In the genomic region with DNA sequence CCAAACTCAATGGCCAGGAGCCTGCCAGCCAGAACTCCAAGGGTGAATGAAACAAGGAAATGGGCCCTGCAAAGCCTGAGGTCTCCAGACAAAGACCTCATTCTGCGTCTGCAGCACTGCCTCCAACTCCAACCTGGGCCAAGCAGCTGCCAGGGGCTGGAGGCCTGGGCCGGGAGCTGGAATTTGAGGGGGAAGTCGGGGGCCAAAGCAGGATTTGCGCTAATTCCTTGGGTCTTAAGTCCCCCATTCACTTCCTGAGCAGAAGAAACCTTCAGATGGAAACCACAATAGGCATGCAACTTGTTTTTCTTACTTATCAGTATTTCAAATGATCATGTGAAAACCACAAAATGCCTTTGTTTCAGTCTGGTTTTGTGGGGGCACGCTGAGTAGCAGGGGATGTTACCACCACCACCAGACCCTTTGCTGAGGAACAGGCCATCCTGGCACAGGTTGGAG, we compare ENCODE assay signal across 12 cellular contexts. TPM values are rescaled to one million over a fixed set of nuclear protein-coding genes. Genes with fewer than 3 reads are reported as not detected.
DNase-seq lines count a peak whose midpoint lies in the region; ATAC-seq lines count a peak whose summit lies in the region.
"Had no signal": no experiment of that assay in that cellular context is flagged by ENCODE, and none has a peak within 500 bp of the region (broad histone marks: within the 10 kb centered on the region; RNA-seq: fewer than 3 reads in every experiment).

No MANE protein-coding gene starts in this region.

- peak overlapping the region; percentile 94 for H3K27ac ChIP-seq in cingulate gyrus (ENCODE audit: low read depth, low read length)

- no peaks in the 10 kb centered on the region for H3K36me3 ChIP-seq in MG63

- ATAC-seq in stimulated activated naive CD8-positive, alpha-beta T cell treated with anti-CD3 and anti-CD28 coated beads, Interleukin-15, amount 100 ng/mL, for 72 hours, result peak; percentile 13
- ATAC-seq in stimulated activated naive CD8-positive, alpha-beta T cell treated with anti-CD3 and anti-CD28 coated beads, Interleukin-15, Interleukin-2, amounts not matched to agents 100 U/mL and 50 U/mL, for 24 hours, result no peak

- peaks cover 56% of the 10 kb centered on the region for H3K4me1 Mint-ChIP-seq in stimulated activated naive CD8-positive, alpha-beta T cell treated with anti-CD3 and anti-CD28 coated beads, Interleukin-15, amount 100 ng/mL, for 72 hours
- H3K4me1 Mint-ChIP-seq: memory B cell had no signal

- H3K27me3 Mint-ChIP-seq in stimulated activated naive CD8-positive, alpha-beta T cell treated with anti-CD3 and anti-CD28 coated beads, Interleukin-15, amount 100 ng/mL, for 72 hours, result no peaks in the 10 kb centered on the region
- H3K27me3 Mint-ChIP-seq: memory B cell had no signal

- H3K9me3 ChIP-seq in MG63, result no peaks in the 10 kb centered on the region

- DNase-seq in stimulated activated naive CD8-positive, alpha-beta T cell treated with anti-CD3 and anti-CD28 coated beads, Interleukin-15, amount 100 ng/mL, for 72 hours, result no peak
- DNase-seq in stimulated activated naive CD8-positive, alpha-beta T cell treated with anti-CD3 and anti-CD28 coated beads, Interleukin-15, Interleukin-2, amounts not matched to agents 100 U/mL and 50 U/mL, for 24 hours, result no peak
- peak in 41 of 56 donors; percentile 7 to 72 (median 41) for DNase-seq in nucleus accumbens (lab: John Stamatoyannopoulos, UW)
- no peak for DNase-seq in cerebellar cortex (ENCODE audit: low spot score)
- DNase-seq in NK-92 treated with Interleukin-12 subunit alpha and Interleukin-12 subunit beta, amount 100 ng/mL, for 24 hours (lab: John Stamatoyannopoulos, UW), result no peak
- no peak for DNase-seq in NCI-H774 (lab: John Stamatoyannopoulos, UW)
- DNase-seq in MG63, result no peak
- DNase-seq: HFFc6, NCI-H526 had no signal

- peak overlapping the region; percentile 26 to 32 for H3K4me3 Mint-ChIP-seq in stimulated activated naive CD8-positive, alpha-beta T cell treated with anti-CD3 and anti-CD28 coated beads, Interleukin-15, amount 100 ng/mL, for 72 hours
- H3K4me3 Mint-ChIP-seq: HFFc6, memory B cell had no signal

- no peaks in the 10 kb centered on the region for H3K27me3 ChIP-seq in MG63

- no peak overlapping the region for H3K4me3 ChIP-seq in MG63

- H3K9me3 Mint-ChIP-seq in stimulated activated naive CD8-positive, alpha-beta T cell treated with anti-CD3 and anti-CD28 coated beads, Interleukin-15, amount 100 ng/mL, for 72 hours, result no peaks in the 10 kb centered on the region
- H3K9me3 Mint-ChIP-seq: HFFc6, memory B cell had no signal

- peak overlapping the region; percentile 80 to 89 for H3K27ac Mint-ChIP-seq in stimulated activated naive CD8-positive, alpha-beta T cell treated with anti-CD3 and anti-CD28 coated beads, Interleukin-15, amount 100 ng/mL, for 72 hours
- H3K27ac Mint-ChIP-seq: HFFc6, memory B cell had no signal

RNA-seq across cellular contexts. Expression of a gene that starts 23.0 kb away (rescaled TPM):
- total RNA-seq in MG63 (2014; rRNA removed; shearing (Covaris generic); ENCODE audit: low replicate concordance), result 0.53 TPM in 1 of 2 replicates, not detected in the other
- total RNA-seq: M059J had no signal

RNA-seq across cellular contexts. Expression of a gene that starts 57.2 kb away (rescaled TPM):
- total RNA-seq in MG63 (2014; rRNA removed; shearing (Covaris generic); ENCODE audit: low replicate concordance), result 0.16 and 26.2 TPM in 2 replicates
- total RNA-seq: M059J had no signal

Comparison
In these comparisons a context has a peak if more than half of its experiments do, and no peak if none do; other contexts are left out.
1. DNase-seq: peak in nucleus accumbens (41 of 56); none in stimulated activated naive CD8-positive, alpha-beta T cell treated with anti-CD3 and anti-CD28 coated beads, Interleukin-15, amount 100 ng/mL, for 72 hours (0 of 2), stimulated activated naive CD8-positive, alpha-beta T cell treated with anti-CD3 and anti-CD28 coated beads, Interleukin-15, Interleukin-2, amounts not matched to agents 100 U/mL and 50 U/mL, for 24 hours (single experiment), cerebellar cortex (single experiment), NK-92 treated with Interleukin-12 subunit alpha and Interleukin-12 subunit beta, amount 100 ng/mL, for 24 hours (single experiment), NCI-H774 (single experiment) and MG63 (single experiment).